ENCODE assay signal across 8 cellular contexts in the genomic region with DNA sequence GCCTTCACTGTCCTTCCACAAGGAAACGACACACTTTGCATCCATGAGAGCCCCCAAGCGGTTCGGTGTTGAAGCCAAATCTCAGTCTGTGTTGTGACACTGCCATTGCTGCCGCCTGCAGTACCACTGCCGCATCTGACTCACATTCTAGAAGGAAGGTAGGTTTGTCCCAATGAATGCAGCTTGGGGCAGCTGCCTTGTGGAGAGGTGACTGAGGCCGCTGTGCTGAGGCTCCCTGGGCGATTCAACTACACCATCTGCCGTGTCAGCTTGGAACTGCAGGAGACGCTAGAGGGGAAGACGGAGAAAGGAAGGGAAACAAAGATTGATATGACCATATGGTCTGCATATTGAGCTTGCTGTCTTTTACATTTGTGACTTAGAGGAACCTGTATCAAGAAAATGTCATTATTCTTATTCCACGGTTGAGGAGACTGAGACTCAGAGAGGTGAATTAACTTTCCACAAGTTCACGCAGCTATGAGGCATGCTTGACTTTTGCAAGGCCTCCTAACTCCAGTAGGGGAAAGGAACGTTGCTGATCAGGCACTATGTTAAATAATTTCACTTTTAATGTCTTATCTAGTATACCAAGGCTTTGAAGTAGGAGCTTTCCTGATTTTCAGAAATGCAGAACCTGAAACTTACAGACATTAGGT. TPM values are rescaled to one million over a fixed set of nuclear protein-coding genes. Genes with fewer than 3 reads are reported as not detected.
DNase-seq lines count a peak whose midpoint lies in the region; ATAC-seq and TF ChIP-seq lines count a peak whose summit lies in the region.

No MANE protein-coding gene starts in this region.

- H3K4me3 ChIP-seq in coronary artery, result no peak overlapping the region
- no peak overlapping the region for H3K4me3 ChIP-seq in lower leg skin (ENCODE audit: low read depth, poor library complexity, severe bottlenecking)

- ATAC-seq in GM19452 (IDR thresholded peaks at IDR 0.05; ENCODE audit: unreplicated experiment), result peak; percentile 91
- ATAC-seq in HG03469 (IDR thresholded peaks at IDR 0.05; ENCODE audit: unreplicated experiment), result peak; percentile 96

- TF ChIP-seq CTCF in coronary artery (IDR thresholded peaks at IDR 0.05) (peak; percentile 86), lower leg skin (IDR thresholded peaks at IDR 0.05) (peak in 1 of 3 donors; percentile 49)

- H3K27ac ChIP-seq in coronary artery, result no peak overlapping the region

- intact Hi-C loops in lower leg skin (cut with DNase I; ENCODE audit: low total_unique reads), result loop anchor here (2.0 kb wide), 1 partner anchor 94 kb away; no protein-coding TSS in a partner anchor

- DNase-seq in CMK (ENCODE audit: low read depth), result peak; percentile 15
- DNase-seq in NCI-H526 (lab: John Stamatoyannopoulos, UW), result peak; percentile 94 to 95
- DNase-seq in activated CD4-positive, alpha-beta T cell treated with anti-CD3 and anti-CD28 coated beads for 48 hours, result peak; percentile 84
- no peak for DNase-seq in coronary artery (ENCODE audit: low spot score)
- DNase-seq in lower leg skin (ENCODE audit: low spot score in 2 of 2), result peak; percentile 40 to 90
- DNase-seq in stimulated activated CD8-positive, alpha-beta memory T cell treated with anti-CD3 and anti-CD28 coated beads, Interleukin-15, amount 100 ng/mL, for 1 hour (ENCODE audit: low read depth), result peak; percentile 46

- 15 to 20% methylated on average over 13 of the region's 13 CpGs for WGBS in lower leg skin, 2 donors

- TF ChIP-seq POLR2A in lower leg skin (IDR thresholded peaks at IDR 0.05), result no peak

RNA-seq across cellular contexts. Expression of a gene that starts 43.5 kb away (rescaled TPM):
- total RNA-seq in lower leg skin, result 10 to 100 TPM; 26.0 to 55.7 (median 36.4) TPM
